Comparison of ENCODE assay signal across 14 cellular contexts in the genomic region with DNA sequence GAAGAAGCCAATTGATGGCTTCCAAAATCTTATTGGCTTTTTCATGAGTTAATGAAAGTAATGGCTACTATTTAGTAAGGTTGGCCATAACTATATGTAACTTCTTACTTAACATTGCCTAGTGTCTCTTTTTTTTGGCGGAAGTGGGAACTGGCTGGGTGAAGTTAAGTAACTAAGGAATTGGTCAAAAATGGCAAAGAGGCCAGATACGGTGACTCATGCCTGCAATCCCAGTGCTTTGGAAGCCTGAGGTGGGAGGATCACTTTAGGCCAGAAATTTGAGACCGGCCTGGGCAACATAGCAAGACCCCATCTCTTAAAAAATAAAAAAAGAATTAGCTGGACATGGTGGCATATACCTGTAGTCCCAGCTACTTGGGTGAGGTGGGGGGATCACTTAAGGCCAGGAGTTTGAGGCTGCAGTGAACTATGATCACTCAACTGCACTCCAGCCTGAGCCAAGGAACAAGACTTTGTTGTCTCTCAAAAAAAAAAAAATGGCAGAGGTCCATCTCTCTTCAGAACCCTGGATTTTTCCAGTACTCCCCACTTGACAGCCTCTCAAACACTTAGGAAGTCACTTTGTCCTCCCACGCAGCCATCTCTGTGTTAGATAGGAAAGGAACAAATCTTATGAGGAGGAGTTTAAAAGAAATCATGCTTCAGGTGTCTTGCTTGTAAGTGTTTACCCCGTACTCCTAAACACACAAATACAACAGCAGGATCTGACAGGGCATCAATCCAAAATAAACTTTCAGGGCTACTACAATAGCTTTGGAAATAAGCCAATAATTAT.
DNase-seq lines count a peak whose midpoint lies in the region; ATAC-seq and TF ChIP-seq lines count a peak whose summit lies in the region.
"Had no signal": no experiment of that assay in that cellular context is flagged by ENCODE, and none has a peak within 500 bp of the region (broad histone marks: within the 10 kb centered on the region; RNA-seq: fewer than 3 reads in every experiment).

No MANE protein-coding gene starts in this region.

- H3K4me1 ChIP-seq in IMR-90 (ENCODE audit: control insufficient read depth, insufficient read depth, low read length) = peaks cover 19% of the 10 kb centered on the region

- H2BK20ac ChIP-seq in IMR-90 (ENCODE audit: low read depth, low read length) = no peak overlapping the region

- no peak overlapping the region for H2AK9ac ChIP-seq in IMR-90 (replicated peaks; ENCODE audit: low read depth, low read length, poor library complexity)

- no peak for ATAC-seq in IMR-90 (ENCODE audit: low read depth)
- no peak for ATAC-seq in GM21447 (IDR thresholded peaks at IDR 0.05; ENCODE audit: unreplicated experiment)

- TF ChIP-seq RAD21 in IMR-90 (IDR thresholded peaks at IDR 0.05; ENCODE audit: low read length) = no peak

- in situ Hi-C loops in IMR-90 (cut with MboI; ENCODE audit: low sequenced_read_pairs) (no loop called here), astrocyte of the cerebellum (cut with HindIII; ENCODE audit: low sequenced_read_pairs) (no loop called here)

- H3K56ac ChIP-seq in IMR-90 (ENCODE audit: extremely low read depth, insufficient read depth, low read length) = no peak overlapping the region

- CTCF ChIA-PET in IMR-90 (lab: Yijun Ruan, JAX) = no interaction called here

- H3K4me2 ChIP-seq in IMR-90 (ENCODE audit: low read depth, low read length) = no peak overlapping the region

- no peak overlapping the region for H3K4ac ChIP-seq in IMR-90 (ENCODE audit: low read depth, low read length)

- POLR2A ChIA-PET in IMR-90 (lab: Charles Lee; ENCODE audit: unreplicated experiment) = no interaction called here

- H2BK15ac ChIP-seq in IMR-90 (ENCODE audit: low read depth, low read length) = peak overlapping the region; percentile 31; the same call in 2 of the 3 replicates

- H3K9ac ChIP-seq in IMR-90 (ENCODE audit: low read depth, low read length) = no peak overlapping the region

- no peak overlapping the region for H2AFZ ChIP-seq in IMR-90 (replicated peaks; ENCODE audit: low read length, poor library complexity)

- no peak overlapping the region for H3K4me3 ChIP-seq in IMR-90 (ENCODE audit: insufficient read depth, low read depth, low read length)
- H3K4me3 ChIP-seq in astrocyte of the cerebellum (ENCODE audit: low read depth, low read length) = no peak overlapping the region
- H3K4me3 ChIP-seq: tibial artery had no signal

- no peak overlapping the region for H4K91ac ChIP-seq in IMR-90 (ENCODE audit: insufficient read depth, low read depth, low read length)

- peaks cover 8% of the 10 kb centered on the region for H3K9me1 ChIP-seq in IMR-90 (ENCODE audit: insufficient read depth, low read length)

- DNase-seq in IMR-90 (no peak), astrocyte of the cerebellum (ENCODE audit: low read depth) (peak; percentile 82), kidney glomerular epithelial cell (lab: John Stamatoyannopoulos, UW) (peak; percentile 8), T-helper 1 cell (no peak), NCI-H526 (lab: John Stamatoyannopoulos, UW) (no peak), midbrain (lab: John Stamatoyannopoulos, UW) (no peak)
- DNase-seq: activated CD4-positive, alpha-beta T cell treated with anti-CD3 and anti-CD28 coated beads for 4 hours; AML-193; DMS153; MV-4-11; stimulated activated CD4-positive, alpha-beta T cell treated with anti-CD3 and anti-CD28 coated beads, Interleukin-15, amount 100 ng/mL, for 24 hours had no signal

- dilution Hi-C loops in IMR-90 (cut with HindIII; ENCODE audit: low sequenced_read_pairs, unreplicated experiment) = no loop called here

- H4K20me1 ChIP-seq in IMR-90 (ENCODE audit: insufficient read depth, low read length) = no peaks in the 10 kb centered on the region

- no peak overlapping the region for H2AK5ac ChIP-seq in IMR-90 (ENCODE audit: low read depth, low read length)

- BruUV-seq in IMR-90 (replicated peaks; lab: Mats Ljungman, UMichigan) = no TSS peak

- no peak overlapping the region for H2BK5ac ChIP-seq in IMR-90 (ENCODE audit: low read depth, low read length, poor library complexity, severe bottlenecking)

- intact Hi-C loops in IMR-90 (cut with micrococcal nuclease) = loop anchor here (5.0 to 10.0 kb wide), 2 partner anchors 57 to 240 kb away; partner anchors contain the start of gene PLAA

- TF ChIP-seq CTCF in C4-2B (conservative IDR thresholded peaks at IDR 0.05) = no peak
- no peak for TF ChIP-seq CTCF in IMR-90 (conservative IDR thresholded peaks at IDR 0.05; ENCODE audit: low read depth, low read length)
- no peak for TF ChIP-seq CTCF in astrocyte of the cerebellum (IDR thresholded peaks at IDR 0.05; ENCODE audit: low read depth, low read length, missing control alignments)

- no CpG with 5 or more reads among the region's 5 CpGs for WGBS in IMR-90 (ENCODE audit: extremely low coverage in 2 of 2, insufficient read length in 1 of 2), 2 experiments

- H3K27me3 ChIP-seq in IMR-90 (ENCODE audit: control insufficient read depth, insufficient read depth, low read length) = no peaks in the 10 kb centered on the region
- H3K27me3 ChIP-seq: tibial artery had no signal

- H3K18ac ChIP-seq in IMR-90 (ENCODE audit: low read depth, low read length) = no peak overlapping the region

- no peak overlapping the region for H3K14ac ChIP-seq in IMR-90 (replicated peaks; ENCODE audit: low read depth, low read length)

- H3K27ac ChIP-seq in C4-2B (peak overlapping the region; percentile 43; the same call in 1 of the 2 replicates), IMR-90 (ENCODE audit: insufficient read depth, low read length) (no peak overlapping the region)
- H3K27ac ChIP-seq: tibial artery had no signal

- H4K5ac ChIP-seq in IMR-90 (ENCODE audit: low read depth, low read length) = 0 out of 2 replicates have a peak overlapping the region, but pooled peaks have one; percentile 14

- no peak overlapping the region for H3K23ac ChIP-seq in IMR-90 (ENCODE audit: low read depth, low read length)

- H2BK120ac ChIP-seq in IMR-90 (ENCODE audit: low read depth, low read length) = no peak overlapping the region

- no peaks in the 10 kb centered on the region; the same call in 1 of the 2 replicates for H3K9me3 ChIP-seq in IMR-90 (ENCODE audit: control insufficient read depth, insufficient read depth, low read length)
- H3K9me3 ChIP-seq: tibial artery had no signal

- TF ChIP-seq POLR2A in IMR-90 (IDR thresholded peaks at IDR 0.05; ENCODE audit: low read depth, low read length) = no peak

- peaks cover 16% of the 10 kb centered on the region for H3K36me3 ChIP-seq in IMR-90 (ENCODE audit: control insufficient read depth, insufficient read depth, low read length)
- H3K36me3 ChIP-seq: tibial artery had no signal

- H4K8ac ChIP-seq in IMR-90 (ENCODE audit: low read depth in 2 of 2, low read length in 2 of 2) = no peak overlapping the region

- H3K79me1 ChIP-seq in IMR-90 (ENCODE audit: low read depth in 1 of 2, low read length in 2 of 2) = peaks cover 3 to 10% of the 10 kb centered on the region in 2 experiments; a peak in 2 of 4 replicates

TF ChIP-seq in IMR-90, 13 proteins besides CTCF, POLR2A, EP300 and RAD21:
- TF ChIP-seq ELK1 (IDR thresholded peaks at IDR 0.05; ENCODE audit: borderline replicate concordance, low read depth, low read length) = no peak
- TF ChIP-seq BHLHE40 (IDR thresholded peaks at IDR 0.05; ENCODE audit: low read depth, low read length) = no peak
- TF ChIP-seq CEBPB (IDR thresholded peaks at IDR 0.05; ENCODE audit: low read depth, low read length) = no peak
- no peak for TF ChIP-seq USF2 (IDR thresholded peaks at IDR 0.05; ENCODE audit: low read depth, low read length)
- TF ChIP-seq MAFK (IDR thresholded peaks at IDR 0.05; ENCODE audit: low read depth, low read length) = no peak
- no peak for TF ChIP-seq MXI1 (IDR thresholded peaks at IDR 0.05; ENCODE audit: borderline replicate concordance, low read depth, low read length)
- TF ChIP-seq SMC3 (IDR thresholded peaks at IDR 0.05; ENCODE audit: low read depth, low read length) = no peak
- TF ChIP-seq CHD1 (IDR thresholded peaks at IDR 0.05; ENCODE audit: low read depth, low read length) = no peak
- TF ChIP-seq RFX5 (IDR thresholded peaks at IDR 0.05; ENCODE audit: low read depth, low read length) = no peak
- TF ChIP-seq RCOR1 (IDR thresholded peaks at IDR 0.05; ENCODE audit: insufficient replicate concordance, low read length) = no peak
- no peak for TF ChIP-seq NFE2L2 (IDR thresholded peaks at IDR 0.05; ENCODE audit: low read depth, low read length)
- TF ChIP-seq MAZ (IDR thresholded peaks at IDR 0.05; ENCODE audit: borderline replicate concordance, low read depth, low read length) = no peak
- TF ChIP-seq FOS (IDR thresholded peaks at IDR 0.05; ENCODE audit: low read depth, low read length) = no peak
TF ChIP-seq in IMR-90: peak in this region for 0.

Comparison
In these comparisons a context has a peak if more than half of its experiments do, and no peak if none do; other contexts are left out.
1. DNase-seq: peak in astrocyte of the cerebellum (single experiment) and kidney glomerular epithelial cell (single experiment); none in IMR-90 (single experiment), T-helper 1 cell (0 of 5), NCI-H526 (0 of 2) and midbrain (single experiment).